In the genomic region with DNA sequence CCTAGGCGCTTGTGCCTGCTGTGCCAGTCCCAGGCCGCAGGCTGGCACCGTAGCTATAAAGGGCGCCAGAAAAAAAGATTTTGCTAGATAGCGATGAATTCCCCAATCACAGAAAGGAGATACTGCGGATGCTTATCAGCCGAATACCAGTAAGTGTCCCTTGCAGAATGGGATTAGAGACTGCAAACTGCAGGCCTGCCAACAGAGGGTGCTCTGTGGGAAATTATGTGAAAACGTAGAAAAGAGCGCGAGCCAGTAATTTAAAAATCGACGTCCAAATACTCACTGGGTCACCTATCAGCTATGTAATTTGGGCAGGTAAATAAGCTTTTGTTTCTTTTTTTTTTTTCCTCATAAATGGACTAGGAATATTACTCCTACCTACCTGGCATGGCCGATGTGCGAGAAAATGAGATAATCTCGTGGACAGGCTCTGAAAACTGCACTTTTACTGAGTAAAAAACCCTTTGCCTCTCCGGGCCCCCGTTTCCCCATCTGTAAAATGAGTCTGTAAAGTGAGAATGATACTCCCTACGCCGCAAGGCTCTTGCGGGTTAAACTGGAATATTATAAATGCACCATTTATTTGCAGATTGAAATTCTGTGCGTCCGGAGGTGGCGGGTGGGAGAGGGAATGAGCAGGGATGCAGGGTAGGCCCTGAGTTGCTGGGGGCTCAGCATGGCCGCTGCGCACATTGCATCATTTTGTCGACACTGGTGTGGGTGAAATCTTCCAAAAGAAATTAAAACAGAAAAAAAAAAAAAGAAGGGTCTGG, we compare ENCODE assay signal across 8 cellular contexts. TPM values are rescaled to one million over a fixed set of nuclear protein-coding genes. Genes with fewer than 3 reads are reported as not detected.
DNase-seq lines count a peak whose midpoint lies in the region; ATAC-seq and TF ChIP-seq lines count a peak whose summit lies in the region.

No MANE protein-coding gene starts in this region.

- H3K27me3 ChIP-seq in BJ (ENCODE audit: control insufficient read depth, insufficient read depth, low read length) = no peaks in the 10 kb centered on the region
- H3K27me3 ChIP-seq in Peyer's patch = no peaks in the 10 kb centered on the region

- no peak for TF ChIP-seq POLR2A in Peyer's patch (IDR thresholded peaks at IDR 0.05)

- peaks cover 10% of the 10 kb centered on the region for H3K36me3 Mint-ChIP-seq in nephron (ENCODE audit: low read depth)

- TF ChIP-seq CTCF in BJ (IDR thresholded peaks at IDR 0.05; ENCODE audit: insufficient read depth, low read depth, low read length) = peak; percentile 83
- peak; percentile 80 to 90 (median 86) for TF ChIP-seq CTCF in Peyer's patch (IDR thresholded peaks at IDR 0.05)
- peak; percentile 69 for TF ChIP-seq CTCF in fibroblast of mammary gland (conservative IDR thresholded peaks at IDR 0.05; ENCODE audit: control insufficient read depth, insufficient read depth, low read depth, low read length)
- peak; percentile 82 to 87 (median 87) for TF ChIP-seq CTCF in nephron (IDR thresholded peaks at IDR 0.05; ENCODE audit: unreplicated experiment in 3 of 3)

- peak overlapping the region; percentile 71 to 94 (median 91) for H3K27ac ChIP-seq in Peyer's patch

- peaks cover 17% of the 10 kb centered on the region for H3K4me1 Mint-ChIP-seq in nephron

- no peak for DNase-seq in BJ (ENCODE audit: low read depth)
- peak; percentile 88 for DNase-seq in KBM-7
- DNase-seq in Peyer's patch = peak; percentile 70 to 89 (median 81)
- DNase-seq in activated T-helper 1 cell treated with Interleukin-2 at 50 U/mL for 16 hours (ENCODE audit: low read depth) = peak; percentile 41
- peak; percentile 72 for DNase-seq in fibroblast of mammary gland (ENCODE audit: low read depth)
- DNase-seq in stromal cell of bone marrow (ENCODE audit: low read depth) = peak; percentile 59

- H3K36me3 ChIP-seq in BJ (ENCODE audit: control insufficient read depth, insufficient read depth, low read length) (peaks cover 2% of the 10 kb centered on the region; the same call in 1 of the 2 replicates), Peyer's patch (peaks cover 0 to 5% (median 0%) of the 10 kb centered on the region in 3 donors)

- H3K4me3 Mint-ChIP-seq in nephron = peak overlapping the region; percentile 86 to 97 (median 97)

- H3K9me3 ChIP-seq in Peyer's patch = no peaks in the 10 kb centered on the region

- H3K4me1 ChIP-seq in Peyer's patch = peaks cover 0 to 5% (median 4%) of the 10 kb centered on the region in 4 donors

- in situ Hi-C loops in KBM-7 (cut with MboI; ENCODE audit: low pct_unique_long_range_greater_than_20kb, low sequenced_read_pairs) = loop anchor here (25.0 kb wide), 1 partner anchor 454 kb away; no protein-coding TSS in a partner anchor

- H3K9me3 Mint-ChIP-seq in nephron = no peaks in the 10 kb centered on the region

- ATAC-seq in GM19351 (IDR thresholded peaks at IDR 0.05; ENCODE audit: unreplicated experiment) = peak; percentile 37

- H3K4me3 ChIP-seq in BJ (ENCODE audit: low read depth, low read length) (peak overlapping the region; percentile 95), Peyer's patch (peak overlapping the region; percentile 55 to 95 (median 81)), fibroblast of mammary gland (ENCODE audit: control insufficient read depth, low read depth, low read length) (peak overlapping the region; percentile 83)

- POLR2A ChIA-PET in BJ (lab: Charles Lee) = interaction anchor here (0.5 to 0.6 kb wide), 2 partner anchors 33 to 119 kb away, joined by 3 to 6 read pairs; no protein-coding TSS in a partner anchor

- no peaks in the 10 kb centered on the region for H3K27me3 Mint-ChIP-seq in nephron (ENCODE audit: low read depth)

- peak overlapping the region; percentile 83 to 98 (median 92) for H3K27ac Mint-ChIP-seq in nephron

- CTCF ChIA-PET in BJ (lab: Yijun Ruan, JAX) = interaction anchor here (0.6 to 9.1 kb wide), 14 partner anchors 9 to 635 kb away, joined by 3 to 120 read pairs (median 4); a partner anchor contains a TSS

RNA-seq across cellular contexts. Expression of a gene that starts 1.2 kb away (rescaled TPM):
- polyA plus RNA-seq in BJ (2011; rRNA removed) = 39.4 and 54.9 TPM in 2 replicates
- 33.1 and 50.7 TPM in 2 replicates for polyA minus RNA-seq in BJ (2011; rRNA and poly(A)+ RNA removed)
- 10 to 100 TPM; 48.3 to 83.3 (median 62.9) TPM for total RNA-seq in Peyer's patch

RNA-seq across cellular contexts. Expression of a gene that starts 26.8 kb away (rescaled TPM):
- polyA plus RNA-seq in BJ (2011; rRNA removed) = not detected in 2 replicates
- not detected in 2 replicates for polyA minus RNA-seq in BJ (2011; rRNA and poly(A)+ RNA removed)
- total RNA-seq in Peyer's patch = under 1 TPM in 3 of 4 donors, not detected in 1; 0.40 to 0.88 (median 0.57) TPM
